ENCODE assay signal across 22 cellular contexts in genomic region chr16:70768205-70768580, GRCh38. TPM values are rescaled to one million over a fixed set of nuclear protein-coding genes. Genes with fewer than 3 reads are reported as not detected.
A peak's percentile ranks its signal among the peaks of the same experiment; 100 is the strongest.
DNase-seq lines count a peak whose midpoint lies in the region; ATAC-seq and TF ChIP-seq lines count a peak whose summit lies in the region.
"Had no signal": no experiment of that assay in that cellular context is flagged by ENCODE, and none has a peak within 500 bp of the region (broad histone marks: within the 10 kb centered on the region; RNA-seq: fewer than 3 reads in every experiment).

No MANE protein-coding gene starts in this region.

- H3K27ac ChIP-seq in GM23248 (peak overlapping the region; percentile 78), suprapubic skin (peak overlapping the region; percentile 0)
- H3K27ac ChIP-seq: adrenal gland, left lung, neutrophil had no signal

- no peaks in the 10 kb centered on the region for H3K79me2 ChIP-seq in GM23248 (ENCODE audit: insufficient read depth)

- intact Hi-C loops in left colon (cut with DNase I, micrococcal nuclease), result loop anchor here in 1 of 2 donors (10.0 kb wide), 1 partner anchor 93 kb away; no protein-coding TSS in a partner anchor

- H3K27me3 ChIP-seq in GM23248 (replicated peaks; ENCODE audit: insufficient read depth) (no peaks in the 10 kb centered on the region), suprapubic skin (no peaks in the 10 kb centered on the region)
- H3K27me3 ChIP-seq: adrenal gland, left lung, neutrophil had no signal

- peaks cover 23% of the 10 kb centered on the region for H3K36me3 Mint-ChIP-seq in activated naive CD4-positive, alpha-beta T cell treated with anti-CD3 and anti-CD28 coated beads, Interleukin-2, amount 10 ng/mL, durations not matched to agents 7 days and 5 days

- no peaks in the 10 kb centered on the region for H3K9me3 Mint-ChIP-seq in activated naive CD4-positive, alpha-beta T cell treated with anti-CD3 and anti-CD28 coated beads, Interleukin-2, amount 10 ng/mL, durations not matched to agents 7 days and 5 days

- H3K36me3 ChIP-seq in GM23248 (ENCODE audit: low read depth) (no peaks in the 10 kb centered on the region), suprapubic skin (peaks cover 35% of the 10 kb centered on the region)

- H3K9me2 ChIP-seq in GM23248 (ENCODE audit: insufficient read depth), result no peaks in the 10 kb centered on the region

- 15 to 19% methylated on average over 5 of the region's 5 CpGs for WGBS in GM23248 (ENCODE audit: low coverage in 1 of 2, low lambda C conversion rate in 2 of 2, missing lambda C conversion rate in 2 of 2), 2 experiments
- 41% methylated on average over 5 of the region's 5 CpGs for WGBS in suprapubic skin

- no peak for TF ChIP-seq POLR2A in suprapubic skin (IDR thresholded peaks at IDR 0.05)

- no peak overlapping the region for H3K4me3 Mint-ChIP-seq in activated naive CD4-positive, alpha-beta T cell treated with anti-CD3 and anti-CD28 coated beads, Interleukin-2, amount 10 ng/mL, durations not matched to agents 7 days and 5 days

- no peaks in the 10 kb centered on the region for H4K20me1 ChIP-seq in GM23248 (ENCODE audit: insufficient read depth)

- DNase-seq in GM23248 (peak; percentile 54), amniotic epithelial cell (ENCODE audit: low read depth) (peak; percentile 28), left colon (no peak), suprapubic skin (ENCODE audit: low spot score in 2 of 2) (no peak), NCI-H1417 treated with DMSO at 0.1 percent for 48 hours (lab: John Stamatoyannopoulos, UW) (no peak), LoVo (ENCODE audit: low spot score) (no peak)
- DNase-seq in activated naive CD4-positive, alpha-beta T cell treated with anti-CD3 and anti-CD28 coated beads, Interleukin-2, amount 10 ng/mL, durations not matched to agents 7 days and 5 days, result no peak
- DNase-seq: activated CD4-positive, alpha-beta T cell treated with anti-CD3 and anti-CD28 coated beads for 4 hours; activated CD8-positive, alpha-beta memory T cell treated with anti-CD3 and anti-CD28 coated beads, Interleukin-2, amount 50 U/mL, for 4 hours; activated effector memory CD4-positive, alpha-beta T cell treated with anti-CD3 and anti-CD28 coated beads, Interleukin-2, amount 50 U/mL, for 16 hours; adrenal gland; erythroblast; GDM1; glutamatergic neuron; KBM-7; NCI-H1930; NCI-H446 treated with DMSO at 0.1 percent for 48 hours; RPMI8226; stimulated activated CD4-positive, alpha-beta T cell treated with anti-CD3 and anti-CD28 coated beads, Interleukin-15, amount 100 ng/mL, for 24 hours had no signal

- no peak overlapping the region for H3K4me3 ChIP-seq in GM23248
- no peak overlapping the region for H3K4me3 ChIP-seq in suprapubic skin
- H3K4me3 ChIP-seq: adrenal gland, GM12878, left lung had no signal

- H3K4me1 Mint-ChIP-seq in activated naive CD4-positive, alpha-beta T cell treated with anti-CD3 and anti-CD28 coated beads, Interleukin-2, amount 10 ng/mL, durations not matched to agents 7 days and 5 days, result peaks cover 11% of the 10 kb centered on the region

- ATAC-seq in left colon, result peak; percentile 38
- ATAC-seq: GM12878 had no signal

- H3K9me3 ChIP-seq in GM23248 (ENCODE audit: low read depth) (no peaks in the 10 kb centered on the region), suprapubic skin (no peaks in the 10 kb centered on the region)
- H3K9me3 ChIP-seq: adrenal gland, left lung, neutrophil had no signal

- no peak overlapping the region for H3K27ac Mint-ChIP-seq in activated naive CD4-positive, alpha-beta T cell treated with anti-CD3 and anti-CD28 coated beads, Interleukin-2, amount 10 ng/mL, durations not matched to agents 7 days and 5 days

- peak overlapping the region; percentile 54 for H3K4me2 ChIP-seq in GM23248 (ENCODE audit: unreplicated experiment)

- peaks cover 20% of the 10 kb centered on the region for H3F3A ChIP-seq in GM23248 (ENCODE audit: insufficient read depth)

- in situ Hi-C loops in GM23248 (cut with MboI), result loop anchor here (25.0 kb wide), 1 partner anchor 381 kb away; no protein-coding TSS in a partner anchor

- H3K27me3 Mint-ChIP-seq in activated naive CD4-positive, alpha-beta T cell treated with anti-CD3 and anti-CD28 coated beads, Interleukin-2, amount 10 ng/mL, durations not matched to agents 7 days and 5 days, result no peaks in the 10 kb centered on the region

- H3K9ac ChIP-seq in GM23248, result peak overlapping the region; percentile 59

- TF ChIP-seq CTCF in suprapubic skin (IDR thresholded peaks at IDR 0.05), result no peak

- CTCF ChIA-PET in activated naive CD4-positive, alpha-beta T cell treated with anti-CD3 and anti-CD28 coated beads, Interleukin-2, amount 10 ng/mL, durations not matched to agents 7 days and 5 days (lab: Charles Lee), result interaction anchor here (1.0 to 5.1 kb wide), 5 partner anchors 17 to 114 kb away, joined by 4 to 87 read pairs (median 8); no protein-coding TSS in a partner anchor

- H3K4me1 ChIP-seq in GM23248 (ENCODE audit: insufficient read depth) (peaks cover 24% of the 10 kb centered on the region), suprapubic skin (peaks cover 32% of the 10 kb centered on the region)
- H3K4me1 ChIP-seq: left lung had no signal

- no peak for TF ChIP-seq EP300 in suprapubic skin (IDR thresholded peaks at IDR 0.05)

- H2AFZ ChIP-seq in GM23248, result peak overlapping the region; percentile 25

RNA-seq across cellular contexts. Expression of gene VAC14, which starts 32.8 kb away (rescaled TPM):
- total RNA-seq in GM23248 (2014; rRNA removed; shearing (Covaris generic)), result 32.4 and 38.7 TPM in 2 replicates
- 25.8 and 27.1 TPM in 2 replicates for polyA plus RNA-seq in GM23248 (2016; fragmentation: Nextera tagmentation; extraction: Ambion mirVana)
- 10 to 100 TPM; 26.9 to 32.1 TPM for total RNA-seq in left colon
- total RNA-seq in suprapubic skin, result 10 to 100 TPM; 39.5 to 65.5 (median 45.4) TPM

Comparison
In these comparisons a context has a peak if more than half of its experiments do, and no peak if none do; other contexts are left out.
1. DNase-seq: peak in GM23248 (single experiment) and amniotic epithelial cell (single experiment); none in left colon (0 of 2), suprapubic skin (0 of 2), NCI-H1417 treated with DMSO at 0.1 percent for 48 hours (single experiment), activated naive CD4-positive, alpha-beta T cell treated with anti-CD3 and anti-CD28 coated beads, Interleukin-2, amount 10 ng/mL, durations not matched to agents 7 days and 5 days (single experiment) and LoVo (single experiment).